In genomic region chr16:57518520-57518919, GRCh38 we compare ENCODE assay signal across 22 cellular contexts. TPM values are rescaled to one million over a fixed set of nuclear protein-coding genes. Genes with fewer than 3 reads are reported as not detected.
"Had no signal": no experiment of that assay in that cellular context is flagged by ENCODE, and none has a peak within 500 bp of the region (broad histone marks: within the 10 kb centered on the region; RNA-seq: fewer than 3 reads in every experiment).

No MANE protein-coding gene starts in this region.

- H3K27ac Mint-ChIP-seq: activated B cell treated with CpG ODN at 0.5 μM for 24 hours; activated CD4-positive, alpha-beta T cell treated with anti-CD3 and anti-CD28 coated beads for 36 hours; activated naive CD4-positive, alpha-beta T cell treated with anti-CD3 and anti-CD28 coated beads, Interleukin-2, amount 10 ng/mL, durations not matched to agents 7 days and 5 days; activated T-cell treated with anti-CD3 and anti-CD28 coated beads, Interleukin-2, amount 50 U/mL, for 72 hours; natural killer cell had no signal

- H3K9me3 ChIP-seq: ascending aorta, esophagus muscularis mucosa, pancreas, psoas muscle, right atrium auricular region had no signal

- H3K27ac ChIP-seq: ascending aorta, brain microvascular endothelial cell, esophagus muscularis mucosa, pancreas, psoas muscle, right atrium auricular region had no signal

- H3K4me3 ChIP-seq: ascending aorta, esophagus muscularis mucosa, pancreas, psoas muscle, right atrium auricular region had no signal

- H3K36me3 Mint-ChIP-seq: natural killer cell had no signal

- ATAC-seq: activated CD4-positive, alpha-beta T cell treated with anti-CD3 and anti-CD28 coated beads for 36 hours; activated T-cell treated with anti-CD3 and anti-CD28 coated beads, Interleukin-2, amount 50 U/mL, for 72 hours; natural killer cell; pancreas; psoas muscle; stimulated activated naive CD8-positive, alpha-beta T cell treated with anti-CD3 and anti-CD28 coated beads, Interleukin-15, Interleukin-2, amounts not matched to agents 100 U/mL and 50 U/mL, for 24 hours had no signal

- H3K9me3 Mint-ChIP-seq: activated B cell treated with CpG ODN at 0.5 μM for 24 hours; activated naive CD4-positive, alpha-beta T cell treated with anti-CD3 and anti-CD28 coated beads, Interleukin-2, amount 10 ng/mL, durations not matched to agents 7 days and 5 days; activated T-cell treated with anti-CD3 and anti-CD28 coated beads, Interleukin-2, amount 50 U/mL, for 72 hours; natural killer cell had no signal

- H3K36me3 ChIP-seq: pancreas had no signal

- H3K27me3 Mint-ChIP-seq: activated B cell treated with CpG ODN at 0.5 μM for 24 hours; activated CD4-positive, alpha-beta T cell treated with anti-CD3 and anti-CD28 coated beads for 36 hours; activated naive CD4-positive, alpha-beta T cell treated with anti-CD3 and anti-CD28 coated beads, Interleukin-2, amount 10 ng/mL, durations not matched to agents 7 days and 5 days had no signal

- H3K27me3 ChIP-seq: ascending aorta, brain microvascular endothelial cell, esophagus muscularis mucosa, pancreas, right atrium auricular region had no signal

- H3K4me3 Mint-ChIP-seq: activated B cell treated with CpG ODN at 0.5 μM for 24 hours; activated CD4-positive, alpha-beta T cell treated with anti-CD3 and anti-CD28 coated beads for 36 hours; activated naive CD4-positive, alpha-beta T cell treated with anti-CD3 and anti-CD28 coated beads, Interleukin-2, amount 10 ng/mL, durations not matched to agents 7 days and 5 days; activated T-cell treated with anti-CD3 and anti-CD28 coated beads, Interleukin-2, amount 50 U/mL, for 72 hours; natural killer cell had no signal

- DNase-seq: activated B cell treated with CpG ODN at 0.5 μM for 24 hours; activated CD4-positive, alpha-beta T cell treated with anti-CD3 and anti-CD28 coated beads for 36 hours; activated CD4-positive, alpha-beta T cell treated with anti-CD3 and anti-CD28 coated beads, Interleukin-2, amount 50 U/mL, for 48 hours; activated CD8-positive, alpha-beta memory T cell treated with anti-CD3 and anti-CD28 coated beads, Interleukin-2, amount 50 U/mL, for 48 hours; activated effector memory CD4-positive, alpha-beta T cell treated with Interleukin-2 at 50 U/mL for 16 hours; activated naive CD4-positive, alpha-beta T cell treated with anti-CD3 and anti-CD28 coated beads, Interleukin-2, amount 10 ng/mL, durations not matched to agents 7 days and 5 days; activated T-cell treated with anti-CD3 and anti-CD28 coated beads, Interleukin-2, amount 50 U/mL, for 72 hours; brain microvascular endothelial cell; effector memory CD4-positive, alpha-beta T cell; glutamatergic neuron; hippocampal formation; midbrain; natural killer cell; psoas muscle; stimulated activated CD4-positive, alpha-beta T cell treated with anti-CD3 and anti-CD28 coated beads, Interleukin-4, amount 100 ng/mL, for 24 hours; stimulated activated naive CD8-positive, alpha-beta T cell treated with anti-CD3 and anti-CD28 coated beads, Interleukin-15, Interleukin-2, amounts not matched to agents 100 U/mL and 50 U/mL, for 24 hours; T-helper 1 cell had no signal

- H3K4me1 ChIP-seq: ascending aorta, pancreas, psoas muscle had no signal

RNA-seq across cellular contexts. Expression of gene ADGRG5, which starts 23.9 kb away (rescaled TPM):
- total RNA-seq: ascending aorta, dermis microvascular lymphatic vessel endothelial cell had no signal
